Comparison of ENCODE assay signal across 12 cellular contexts in the genomic region with DNA sequence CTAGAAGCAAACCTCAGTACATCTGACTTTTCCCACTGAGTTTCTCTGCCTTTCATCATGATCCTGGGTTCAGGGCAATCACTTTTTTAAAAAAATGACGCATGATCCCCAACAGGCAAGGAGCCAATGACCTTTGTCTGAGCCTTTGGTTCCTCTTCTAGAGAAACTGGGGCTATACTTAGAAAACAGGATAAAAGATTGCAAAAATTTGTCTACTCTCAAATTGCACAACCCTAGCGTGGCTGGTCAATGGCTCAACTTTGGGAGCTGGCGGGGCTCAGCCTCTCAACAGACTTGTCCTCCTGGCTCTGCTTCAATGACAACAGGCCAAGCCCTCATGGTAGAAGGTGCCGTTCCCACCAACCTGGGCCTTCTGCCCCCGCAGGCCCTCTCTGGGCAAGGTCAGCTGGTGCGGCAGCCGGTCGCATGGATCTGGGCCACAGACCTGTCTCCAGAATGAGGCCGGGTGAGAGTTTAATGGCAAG. TPM values are rescaled to one million over a fixed set of nuclear protein-coding genes. Genes with fewer than 3 reads are reported as not detected.
A peak's percentile ranks its signal among the peaks of the same experiment; 100 is the strongest.
DNase-seq lines count a peak whose midpoint lies in the region; ATAC-seq and TF ChIP-seq lines count a peak whose summit lies in the region.
"Had no signal": no experiment of that assay in that cellular context is flagged by ENCODE, and none has a peak within 500 bp of the region (broad histone marks: within the 10 kb centered on the region; RNA-seq: fewer than 3 reads in every experiment).

No MANE protein-coding gene starts in this region.

- TF ChIP-seq CTCF in right atrium auricular region (IDR thresholded peaks at IDR 0.05) = no peak

- H3K27ac ChIP-seq in right atrium auricular region (peak overlapping the region; percentile 10 to 17), SJCRH30 (no peak overlapping the region)

- H3K36me3 ChIP-seq in right atrium auricular region (no peaks in the 10 kb centered on the region), SJCRH30 (no peaks in the 10 kb centered on the region)

- H3K27me3 ChIP-seq in right atrium auricular region (no peaks in the 10 kb centered on the region), SJCRH30 (peaks cover 55% of the 10 kb centered on the region)

- H3K4me1 ChIP-seq in right atrium auricular region = peaks cover 0 to 64% of the 10 kb centered on the region in 2 donors
- no peaks in the 10 kb centered on the region for H3K4me1 ChIP-seq in SJCRH30

- ATAC-seq in GM18867 (IDR thresholded peaks at IDR 0.05; ENCODE audit: unreplicated experiment) = no peak
- no peak for ATAC-seq in GM21515 (IDR thresholded peaks at IDR 0.05; ENCODE audit: unreplicated experiment)
- no peak for ATAC-seq in HG03460 (IDR thresholded peaks at IDR 0.05; ENCODE audit: unreplicated experiment)

- H3K4me3 ChIP-seq in right atrium auricular region (no peak overlapping the region), SJCRH30 (no peak overlapping the region)

- DNase-seq in GM03348 (ENCODE audit: low spot score) (peak; percentile 45), anterior cingulate cortex (lab: John Stamatoyannopoulos, UW) (peak in 43 of 58 donors; percentile 10 to 80 (median 50)), right atrium auricular region (ENCODE audit: low spot score) (peak; percentile 94), putamen (ENCODE audit: low spot score) (peak; percentile 56), SJCRH30 (no peak)
- DNase-seq: activated gamma-delta T cell treated with Interleukin-2 at 50 U/mL for 16 hours, HFFc6, naive B cell, NCI-H226 had no signal

- H3K9me3 ChIP-seq in right atrium auricular region (no peaks in the 10 kb centered on the region), SJCRH30 (replicated peaks) (no peaks in the 10 kb centered on the region)

RNA-seq across cellular contexts. Expression of gene PDYN, which starts 48.7 kb away (rescaled TPM):
- total RNA-seq in right atrium auricular region = not detected
- not detected in 2 replicates for total RNA-seq in SJCRH30 (2014; rRNA removed; shearing (Covaris generic))
- total RNA-seq: HFFc6 had no signal

RNA-seq across cellular contexts. Expression of gene SIRPA, which starts 50.0 kb away (rescaled TPM):
- 10 to 100 TPM; 32.4 to 58.5 TPM for total RNA-seq in right atrium auricular region
- total RNA-seq in SJCRH30 (2014; rRNA removed; shearing (Covaris generic)) = 0.93 and 1.4 TPM in 2 replicates

Comparison
In these comparisons a context has a peak if more than half of its experiments do, and no peak if none do; other contexts are left out.
1. DNase-seq: peak in GM03348 (single experiment), anterior cingulate cortex (43 of 58), right atrium auricular region (single experiment) and putamen (single experiment); none in SJCRH30 (0 of 2).
2. RNA of gene SIRPA, which starts 50.0 kb away (total RNA-seq): 32.4 to 58.5 TPM in right atrium auricular region; 0.93 to 1.4 TPM in SJCRH30; every median in the first group is over 10 times any median in the second.